ENCODE assay signal across 8 cellular contexts in genomic region chr2:55618025-55618648, GRCh38. TPM values are rescaled to one million over a fixed set of nuclear protein-coding genes. Genes with fewer than 3 reads are reported as not detected.
DNase-seq lines count a peak whose midpoint lies in the region; ATAC-seq and TF ChIP-seq lines count a peak whose summit lies in the region.

No MANE protein-coding gene starts in this region.

- H3K56ac ChIP-seq in mesendoderm (ENCODE audit: low read length) = peak overlapping the region; percentile 98

- H3K27me3 ChIP-seq in colonic mucosa (no peaks in the 10 kb centered on the region), mesendoderm (ENCODE audit: insufficient read depth, low read length, poor library complexity) (no peaks in the 10 kb centered on the region)

- H3K23ac ChIP-seq in mesendoderm (ENCODE audit: low read length) = no peak overlapping the region

- H3K36me3 ChIP-seq in colonic mucosa = no peaks in the 10 kb centered on the region
- H3K36me3 ChIP-seq in mesendoderm (ENCODE audit: control insufficient read depth, insufficient read depth, low read length) = no peaks in the 10 kb centered on the region

- H3K4me1 ChIP-seq in colonic mucosa (peaks cover 10% of the 10 kb centered on the region), mesendoderm (ENCODE audit: control insufficient read depth, low read depth, low read length) (peaks cover 2% of the 10 kb centered on the region)

- H3K27ac ChIP-seq in colonic mucosa = peak overlapping the region; percentile 93
- H3K27ac ChIP-seq in mesendoderm (ENCODE audit: low read depth, low read length) = peak overlapping the region; percentile 27

- no peak overlapping the region for H2BK120ac ChIP-seq in mesendoderm (ENCODE audit: low read depth, low read length)

- H4K8ac ChIP-seq in mesendoderm (ENCODE audit: low read depth, low read length) = no peak overlapping the region

- no peak overlapping the region for H2BK5ac ChIP-seq in mesendoderm (ENCODE audit: low read length)

- no peak overlapping the region for H2AK5ac ChIP-seq in mesendoderm (ENCODE audit: low read length)

- no CpG with 5 or more reads among the region's 26 CpGs for WGBS in mesendoderm (ENCODE audit: extremely low coverage, insufficient coverage, low lambda C conversion rate)

- H3K4me3 ChIP-seq in colonic mucosa = peak overlapping the region; percentile 63
- H3K4me3 ChIP-seq in mesendoderm (ENCODE audit: low read length) = peak overlapping the region; percentile 96

- H3K4me2 ChIP-seq in mesendoderm (ENCODE audit: low read length) = peak overlapping the region; percentile 58

- ATAC-seq in GM19328 (IDR thresholded peaks at IDR 0.05; ENCODE audit: unreplicated experiment) = peak; percentile 1

- no peak overlapping the region for H2BK15ac ChIP-seq in mesendoderm (replicated peaks; ENCODE audit: low read depth)

- intact Hi-C loops in colonic mucosa (cut with DNase I) = no loop called here

- H3K18ac ChIP-seq in mesendoderm (ENCODE audit: low read length) = no peak overlapping the region

- H3K9ac ChIP-seq in colonic mucosa (ENCODE audit: low read depth in 2 of 2, low read length in 2 of 2) (peak overlapping the region; percentile 66 to 92), mesendoderm (ENCODE audit: low read length) (peak overlapping the region; percentile 99)

- peaks cover 18% of the 10 kb centered on the region for H3K79me1 ChIP-seq in mesendoderm (ENCODE audit: low read length)

- DNase-seq in AG20443 (ENCODE audit: low spot score) (peak; percentile 13), M059J (ENCODE audit: low read depth) (peak; percentile 27), colonic mucosa (no peak), mesendoderm (peak; percentile 32), DMS153 (lab: John Stamatoyannopoulos, UW) (no peak), NCI-H128 (lab: John Stamatoyannopoulos, UW; ENCODE audit: unreplicated experiment) (no peak)
- DNase-seq in stimulated activated naive CD4-positive, alpha-beta T cell treated with Interleukin-2 at 50 U/mL for 16 hours (lab: John Stamatoyannopoulos, UW) = no peak

- TF ChIP-seq CTCF in colonic mucosa (IDR thresholded peaks at IDR 0.05) = no peak

- no peaks in the 10 kb centered on the region for H3K9me3 ChIP-seq in colonic mucosa

- peaks cover 34% of the 10 kb centered on the region for H3K79me2 ChIP-seq in mesendoderm (ENCODE audit: control insufficient read depth, insufficient read depth, low read length)

- H3K4ac ChIP-seq in mesendoderm (ENCODE audit: low read depth, low read length) = no peak overlapping the region

- H4K5ac ChIP-seq in mesendoderm (ENCODE audit: low read length) = peak overlapping the region; percentile 82

RNA-seq across cellular contexts. Expression of gene PPP4R3B, which starts 0.7 kb away (rescaled TPM):
- total RNA-seq in M059J (2014; rRNA removed; shearing (Covaris generic)) = 21.2 and 34.0 TPM in 2 replicates
- 10 to 100 TPM; 61.2 to 81.1 TPM for total RNA-seq in colonic mucosa
- polyA plus RNA-seq in mesendoderm (2013, experiment 1 of 2) = 25.7 TPM
- polyA plus RNA-seq in mesendoderm (2013, experiment 2 of 2) = 25.8 TPM

Comparison
In these comparisons a context has a peak if more than half of its experiments do, and no peak if none do; other contexts are left out.
1. DNase-seq: peak in AG20443 (single experiment), M059J (single experiment) and mesendoderm (single experiment); none in colonic mucosa (single experiment), DMS153 (single experiment), stimulated activated naive CD4-positive, alpha-beta T cell treated with Interleukin-2 at 50 U/mL for 16 hours (single experiment) and NCI-H128 (single experiment).